In genomic region chr7:5598261-5598761, GRCh38 we compare ENCODE assay signal across 10 cellular contexts. TPM values are rescaled to one million over a fixed set of nuclear protein-coding genes. Genes with fewer than 3 reads are reported as not detected.
DNase-seq lines count a peak whose midpoint lies in the region; ATAC-seq and TF ChIP-seq lines count a peak whose summit lies in the region.
"Had no signal": no experiment of that assay in that cellular context is flagged by ENCODE, and none has a peak within 500 bp of the region (broad histone marks: within the 10 kb centered on the region; RNA-seq: fewer than 3 reads in every experiment).

No MANE protein-coding gene starts in this region.

- no peaks in the 10 kb centered on the region; the same call in none of the 2 replicates for H3K27me3 Mint-ChIP-seq in H9 (ENCODE audit: low read depth)

- H3K4me3 ChIP-seq in fibroblast of mammary gland (ENCODE audit: control insufficient read depth, low read depth, low read length) (no peak overlapping the region), skin epidermis (no peak overlapping the region)

- H3K79me1 ChIP-seq in H9 (ENCODE audit: insufficient read depth, low read depth, low read length, poor library complexity, severe bottlenecking): no peaks in the 10 kb centered on the region

- H3K9me3 Mint-ChIP-seq in H9: peaks cover 0 to 2% of the 10 kb centered on the region in 2 experiments; a peak in 3 of 5 replicates

- no peak overlapping the region for H2AK5ac ChIP-seq in H9 (ENCODE audit: insufficient read length, low read length)

- peaks cover under 1% of the 10 kb centered on the region for H4K20me1 ChIP-seq in H9 (ENCODE audit: control insufficient read depth, insufficient read depth, insufficient read length)

- H3K27ac ChIP-seq in H9 (ENCODE audit: insufficient read length, low read depth, low read length) (no peak overlapping the region), skin epidermis (peak overlapping the region in 18 of 21 experiments; percentile 7 to 95 (median 54))

- H4K5ac ChIP-seq in H9 (ENCODE audit: insufficient read length, low read depth, low read length): no peak overlapping the region

- H3T11ph ChIP-seq in H9 (ENCODE audit: low read length): no peak overlapping the region

- H3K4me1 Mint-ChIP-seq in H9: peaks cover 30 to 36% of the 10 kb centered on the region in 2 experiments

- peaks cover 49% of the 10 kb centered on the region; the same call in 1 of the 2 replicates for H3K79me2 ChIP-seq in H9 (ENCODE audit: insufficient read depth, low read length)

- no peaks in the 10 kb centered on the region for H3K27me3 ChIP-seq in H9 (ENCODE audit: insufficient read depth, low read length)

- no peak overlapping the region for H3K18ac ChIP-seq in H9 (ENCODE audit: insufficient read length, low read depth, low read length)

- peak overlapping the region; percentile 34 to 90 (median 85); a peak in 5 of 7 replicates for H3K27ac Mint-ChIP-seq in H9

- peaks cover 3% of the 10 kb centered on the region; the same call in 1 of the 2 replicates for H3K4me1 ChIP-seq in H9 (ENCODE audit: insufficient read depth, low read length)

- no peak overlapping the region for H3K56ac ChIP-seq in H9 (ENCODE audit: insufficient read length, low read depth, low read length)

- no peak overlapping the region for H3K9ac ChIP-seq in H9 (ENCODE audit: extremely low read depth, insufficient read length, low read length)

- H3K14ac ChIP-seq in H9 (ENCODE audit: insufficient read depth, low read length): no peak overlapping the region

- peak overlapping the region; percentile 26 to 63; a peak in 4 of 5 replicates for H3K4me3 Mint-ChIP-seq in H9

- H4K8ac ChIP-seq in H9 (replicated peaks; ENCODE audit: insufficient read length, low read depth, low read length): no peak overlapping the region

- H2BK120ac ChIP-seq in H9 (ENCODE audit: low read depth, low read length, poor library complexity, severe bottlenecking): no peak overlapping the region

- H3K4ac ChIP-seq in H9 (ENCODE audit: low read depth, low read length): no peak overlapping the region

- H3K9me3 ChIP-seq in H9 (ENCODE audit: control insufficient read depth, low read depth, low read length): no peaks in the 10 kb centered on the region

- H2BK5ac ChIP-seq in H9 (ENCODE audit: insufficient read length, low read length): no peak overlapping the region

- peaks cover 15% of the 10 kb centered on the region for H3K23me2 ChIP-seq in H9 (ENCODE audit: insufficient read length, low read depth, low read length, poor library complexity, severe bottlenecking)

- H4K91ac ChIP-seq in H9 (ENCODE audit: insufficient read length, low read depth, low read length): no peak overlapping the region

- H3K36me3 Mint-ChIP-seq in H9 (ENCODE audit: insufficient read depth in 1 of 3, low read depth in 3 of 3): peaks cover 25 to 26% (median 25%) of the 10 kb centered on the region in 3 experiments

- peak; percentile 52 for DNase-seq in H9
- peak; percentile 23 for DNase-seq in RPMI8226
- DNase-seq in fibroblast of mammary gland (ENCODE audit: low read depth): peak; percentile 47
- DNase-seq in NAMALWA (ENCODE audit: low spot score): no peak
- no peak for DNase-seq in HPDE6-E6E7 (ENCODE audit: extremely low spot score)
- DNase-seq in NCI-H187 (lab: John Stamatoyannopoulos, UW): no peak
- DNase-seq: NCI-H1417 treated with DMSO at 0.1 percent for 48 hours, occipital lobe had no signal

- H3K23ac ChIP-seq in H9 (ENCODE audit: insufficient read length, low read depth, low read length): no peak overlapping the region

- no peak overlapping the region for H2BK20ac ChIP-seq in H9 (ENCODE audit: low read depth, low read length, poor library complexity, severe bottlenecking)

- no peak for TF ChIP-seq CTCF in H9 (conservative IDR thresholded peaks at IDR 0.05)
- TF ChIP-seq CTCF in fibroblast of mammary gland (conservative IDR thresholded peaks at IDR 0.05; ENCODE audit: control insufficient read depth, insufficient read depth, low read depth, low read length): no peak

- no peak for ATAC-seq in HG02610 (IDR thresholded peaks at IDR 0.05; ENCODE audit: unreplicated experiment)

- H2BK12ac ChIP-seq in H9 (ENCODE audit: insufficient read length, low read depth, low read length): no peak overlapping the region

- no CpG with 5 or more reads among the region's 14 CpGs for WGBS in H9 (ENCODE audit: extremely low coverage, insufficient read length, low lambda C conversion rate)

- no peak overlapping the region for H3K4me2 ChIP-seq in H9 (ENCODE audit: insufficient read depth, insufficient read length, low read length)

- no peak overlapping the region for H2AFZ ChIP-seq in H9 (ENCODE audit: low read length)

- no peak overlapping the region for H2BK15ac ChIP-seq in H9 (ENCODE audit: low read depth, low read length)

RNA-seq across cellular contexts. Expression of gene FSCN1, which starts 5.7 kb away (rescaled TPM):
- total RNA-seq in H9 (2021): 293 and 302 TPM in 2 replicates

Comparison
In these comparisons a context has a peak if more than half of its experiments do, and no peak if none do; other contexts are left out.
1. DNase-seq: peak in H9 (single experiment), RPMI8226 (single experiment) and fibroblast of mammary gland (single experiment); none in NAMALWA (single experiment), HPDE6-E6E7 (single experiment) and NCI-H187 (0 of 2).